In genomic region chr3:115930922-115931321, GRCh38 we compare ENCODE assay signal across 23 cellular contexts.
A peak's percentile ranks its signal among the peaks of the same experiment; 100 is the strongest.
DNase-seq lines count a peak whose midpoint lies in the region; ATAC-seq and TF ChIP-seq lines count a peak whose summit lies in the region.
"Had no signal": no experiment of that assay in that cellular context is flagged by ENCODE, and none has a peak within 500 bp of the region (broad histone marks: within the 10 kb centered on the region; RNA-seq: fewer than 3 reads in every experiment).

No MANE protein-coding gene starts in this region.

- H3K79me2 ChIP-seq in neural progenitor cell (ENCODE audit: low read depth), result no peaks in the 10 kb centered on the region

- no peak overlapping the region for H2AFZ ChIP-seq in neural progenitor cell (replicated peaks)

- TF ChIP-seq RAD21 in liver (IDR thresholded peaks at IDR 0.05), result no peak

- H3K9ac ChIP-seq in liver (ENCODE audit: low read depth in 1 of 2, low read length in 2 of 2), result no peak overlapping the region
- no peak overlapping the region for H3K9ac ChIP-seq in neural progenitor cell

- H3K4me1 ChIP-seq in liver (ENCODE audit: control insufficient read depth in 4 of 4, insufficient read depth in 4 of 4, low read length in 3 of 4) (no peaks in the 10 kb centered on the region), right lobe of liver (no peaks in the 10 kb centered on the region), neural progenitor cell (peaks cover 6% of the 10 kb centered on the region)
- H3K4me1 ChIP-seq: left lung, psoas muscle had no signal

- 34% methylated on average over 3 of the region's 3 CpGs for WGBS in liver
- whole genome bisulfite sequencing in right lobe of liver (ENCODE audit: insufficient coverage, low coverage, low lambda C conversion rate, missing lambda C conversion rate), result 20% methylated on average over 2 of the region's 3 CpGs

- no peaks in the 10 kb centered on the region for H3K9me3 Mint-ChIP-seq in neural progenitor cell
- no peaks in the 10 kb centered on the region for H3K9me3 Mint-ChIP-seq in osteocyte (ENCODE audit: unreplicated experiment)
- H3K9me3 Mint-ChIP-seq: endodermal cell had no signal

- H3K36me3 Mint-ChIP-seq in neural progenitor cell (no peaks in the 10 kb centered on the region), osteocyte (ENCODE audit: unreplicated experiment) (no peaks in the 10 kb centered on the region)

- H3K36me3 ChIP-seq in liver (ENCODE audit: control insufficient read depth in 4 of 4, insufficient read depth in 3 of 4, low read depth in 1 of 4, low read length in 3 of 4), result no peaks in the 10 kb centered on the region
- no peaks in the 10 kb centered on the region for H3K36me3 ChIP-seq in right lobe of liver
- H3K36me3 ChIP-seq in neural progenitor cell, result no peaks in the 10 kb centered on the region
- H3K36me3 ChIP-seq: left lung, thoracic aorta had no signal

- H3K4me3 ChIP-seq in liver (ENCODE audit: low read depth in 1 of 3, low read length in 3 of 3) (no peak overlapping the region), right lobe of liver (no peak overlapping the region), neural progenitor cell (no peak overlapping the region)
- H3K4me3 ChIP-seq: coronary artery, left lung, psoas muscle, skin epidermis, thoracic aorta had no signal

- H3K27ac Mint-ChIP-seq in neural progenitor cell (peak overlapping the region; percentile 64), osteocyte (ENCODE audit: unreplicated experiment) (no peak overlapping the region)
- H3K27ac Mint-ChIP-seq: endodermal cell had no signal

- H3K27ac ChIP-seq in liver (ENCODE audit: low read depth in 1 of 2, low read length in 2 of 2) (no peak overlapping the region), right lobe of liver (no peak overlapping the region), neural progenitor cell (no peak overlapping the region)
- H3K27ac ChIP-seq: coronary artery, left lung, psoas muscle, skin epidermis, thoracic aorta had no signal

- peaks cover 0 to 8% (median 2%) of the 10 kb centered on the region in 4 donors for H3K27me3 ChIP-seq in liver (ENCODE audit: control insufficient read depth in 4 of 4, insufficient read depth in 4 of 4, low read length in 3 of 4)
- no peaks in the 10 kb centered on the region for H3K27me3 ChIP-seq in right lobe of liver
- H3K27me3 ChIP-seq in neural progenitor cell, result no peaks in the 10 kb centered on the region
- H3K27me3 ChIP-seq: left lung had no signal

- no peaks in the 10 kb centered on the region for H3K27me3 Mint-ChIP-seq in neural progenitor cell (ENCODE audit: insufficient read depth, low read depth)
- peaks cover 36% of the 10 kb centered on the region for H3K27me3 Mint-ChIP-seq in osteocyte (ENCODE audit: unreplicated experiment)

- ATAC-seq in right lobe of liver (no peak), GM21576 (IDR thresholded peaks at IDR 0.05; ENCODE audit: unreplicated experiment) (peak; percentile 35), HG03457 (IDR thresholded peaks at IDR 0.05; ENCODE audit: unreplicated experiment) (peak; percentile 59), left cardiac atrium (no peak), HG02840 (IDR thresholded peaks at IDR 0.05; ENCODE audit: low FRiP score, unreplicated experiment) (no peak)
- ATAC-seq: left lung, psoas muscle had no signal

- no peaks in the 10 kb centered on the region for H4K20me1 ChIP-seq in neural progenitor cell (ENCODE audit: low read depth)

- H3K9me3 ChIP-seq in liver (ENCODE audit: control insufficient read depth in 4 of 4, low read length in 3 of 4), result no peaks in the 10 kb centered on the region
- no peaks in the 10 kb centered on the region for H3K9me3 ChIP-seq in right lobe of liver
- H3K9me3 ChIP-seq in neural progenitor cell (ENCODE audit: low read depth), result no peaks in the 10 kb centered on the region
- H3K9me3 ChIP-seq: left lung, psoas muscle, thoracic aorta had no signal

- H3K4me1 Mint-ChIP-seq in neural progenitor cell (peaks cover 46% of the 10 kb centered on the region), osteocyte (ENCODE audit: unreplicated experiment) (no peaks in the 10 kb centered on the region)

- TF ChIP-seq CTCF in liver (IDR thresholded peaks at IDR 0.05; ENCODE audit: low read depth, low read length, missing input control) (no peak), right lobe of liver (IDR thresholded peaks at IDR 0.05) (no peak), neural progenitor cell (IDR thresholded peaks at IDR 0.05) (no peak), osteocyte (IDR thresholded peaks at IDR 0.05) (no peak)

- DNase-seq in right lobe of liver, result no peak
- no peak for DNase-seq in neural progenitor cell (ENCODE audit: low spot score)
- DNase-seq in left cardiac atrium, result no peak
- no peak for DNase-seq in osteocyte (ENCODE audit: extremely low spot score, unreplicated experiment)
- DNase-seq: activated CD4-positive, alpha-beta T cell treated with anti-CD3 and anti-CD28 coated beads, Interleukin-2, amount 50 U/mL, for 1 hour; activated CD8-positive, alpha-beta memory T cell treated with anti-CD3 and anti-CD28 coated beads, Interleukin-2, amount 50 U/mL, for 48 hours; activated effector memory CD4-positive, alpha-beta T cell treated with anti-CD3 and anti-CD28 coated beads, Interleukin-2, amount 50 U/mL, for 16 hours; Calu3; endodermal cell; left lung; NCI-H1436; psoas muscle; SHP77 treated with DMSO at 0.1 percent for 48 hours; stimulated activated naive CD4-positive, alpha-beta T cell; T-helper 1 cell had no signal

- TF ChIP-seq POLR2A in right lobe of liver (IDR thresholded peaks at IDR 0.05), result no peak

- no peak overlapping the region for H3K4me2 ChIP-seq in neural progenitor cell

- no peaks in the 10 kb centered on the region for H3F3A ChIP-seq in neural progenitor cell (ENCODE audit: low read depth)

- intact Hi-C loops in right lobe of liver (cut with DNase I) (no loop called here), left cardiac atrium (cut with DNase I) (no loop called here)

- H3K4me3 Mint-ChIP-seq in neural progenitor cell (no peak overlapping the region), osteocyte (ENCODE audit: unreplicated experiment) (no peak overlapping the region)
- H3K4me3 Mint-ChIP-seq: endodermal cell, neural crest cell had no signal

TF ChIP-seq in liver, 16 proteins besides CTCF, POLR2A, EP300 and RAD21:
- peak; percentile 62 for TF ChIP-seq NR2F2 (IDR thresholded peaks at IDR 0.05)
- TF ChIP-seq YY1 (IDR thresholded peaks at IDR 0.05), result no peak
- TF ChIP-seq JUND (IDR thresholded peaks at IDR 0.05), result no peak
- no peak for TF ChIP-seq MAX (IDR thresholded peaks at IDR 0.05)
- TF ChIP-seq TAF1 (conservative IDR thresholded peaks at IDR 0.05), result no peak

Comparison
In these comparisons a context has a peak if more than half of its experiments do, and no peak if none do; other contexts are left out.
1. ATAC-seq: peak in GM21576 (single experiment) and HG03457 (single experiment); none in right lobe of liver (0 of 4), left cardiac atrium (0 of 2) and HG02840 (single experiment).